In genomic region chr2:70767094-70767698, GRCh38 we compare ENCODE assay signal across 1 cellular context.
TF ChIP-seq lines count a peak whose summit lies in the region.

No MANE protein-coding gene starts in this region.

TF ChIP-seq in K562, 482 proteins besides CTCF, POLR2A, EP300 and RAD21 (continued from another document):
- TF ChIP-seq NCOR1 (IDR thresholded peaks at IDR 0.05) (no peak), HMGN3 (IDR thresholded peaks at IDR 0.05; ENCODE audit: borderline replicate concordance, extremely low read depth, insufficient read length, low read depth, low read length) (peak; percentile 37), TCF7 (IDR thresholded peaks at IDR 0.05; ENCODE audit: borderline replicate concordance) (no peak), CHD2 (IDR thresholded peaks at IDR 0.05; ENCODE audit: low read depth, low read length) (0 out of 2 replicates have a peak, but pooled peaks have one; percentile 36), GTF2A2 (tag; IDR thresholded peaks at IDR 0.05) (no peak), BRCA1 (IDR thresholded peaks at IDR 0.05) (no peak), BRCA1 (CRISPR knock-in tag; IDR thresholded peaks at IDR 0.05) (no peak), CXXC5 (CRISPR knock-in tag; IDR thresholded peaks at IDR 0.05) (peak; percentile 73), SMAD1 (IDR thresholded peaks at IDR 0.05; ENCODE audit: low read depth, low read length, partially characterized antibody) (no peak), NCOA4 (IDR thresholded peaks at IDR 0.05; ENCODE audit: partially characterized antibody) (no peak), CTBP1 (IDR thresholded peaks at IDR 0.05; ENCODE audit: borderline replicate concordance) (peak; percentile 24; the same call in 1 of the 2 replicates), YY1 (IDR thresholded peaks at IDR 0.05; ENCODE audit: borderline replicate concordance in 1 of 3, control insufficient read depth in 1 of 3, extremely low read depth in 1 of 3, insufficient read depth in 3 of 3, insufficient read length in 1 of 3, insufficient replicate concordance in 2 of 3, low read depth in 1 of 3, low read length in 2 of 3) (peak in 1 of 3 experiments; percentile 10), TCF7L2 (IDR thresholded peaks at IDR 0.05; ENCODE audit: low read depth, low read length) (no peak), VEZF1 (CRISPR knock-in tag; IDR thresholded peaks at IDR 0.05) (peak; percentile 9; the same call in 1 of the 2 replicates), TAL1 (IDR thresholded peaks at IDR 0.05) (no peak)
